Comparison of ENCODE assay signal across 16 cellular contexts in genomic region chr5:151101151-151101550, GRCh38. TPM values are rescaled to one million over a fixed set of nuclear protein-coding genes. Genes with fewer than 3 reads are reported as not detected.
DNase-seq lines count a peak whose midpoint lies in the region; ATAC-seq, FAIRE-seq and TF ChIP-seq lines count a peak whose summit lies in the region.
"Had no signal": no experiment of that assay in that cellular context is flagged by ENCODE, and none has a peak within 500 bp of the region (broad histone marks: within the 10 kb centered on the region; RNA-seq: fewer than 3 reads in every experiment).

No MANE protein-coding gene starts in this region.

- TF ChIP-seq CTCF in K562 (IDR thresholded peaks at IDR 0.05 in 2 of 3, conservative IDR thresholded peaks at IDR 0.05 in 1 of 3; ENCODE audit: insufficient read depth in 2 of 3, low read depth in 1 of 3, low read length in 3 of 3) = no peak
- no peak for TF ChIP-seq CTCF in kidney (IDR thresholded peaks at IDR 0.05; ENCODE audit: borderline replicate concordance, extremely low read depth, insufficient read depth)
- no peak for TF ChIP-seq CTCF in dorsolateral prefrontal cortex (IDR thresholded peaks at IDR 0.05 in 54 of 56, conservative IDR thresholded peaks at IDR 0.05 in 2 of 56; ENCODE audit: low read depth in 1 of 56, partially characterized antibody in 56 of 56)

- H4K20me1 ChIP-seq in K562 (replicated peaks; ENCODE audit: control insufficient read depth, insufficient read depth, low read length) = no peaks in the 10 kb centered on the region

- 2% methylated on average over 9 of the region's 9 CpGs for WGBS in K562 (ENCODE audit: insufficient coverage, low coverage, missing lambda C conversion rate)

- peaks cover 35% of the 10 kb centered on the region for H3K4me1 Mint-ChIP-seq in activated CD4-positive, alpha-beta T cell treated with anti-CD3 and anti-CD28 coated beads for 36 hours

- no peak overlapping the region for H3K4me3 Mint-ChIP-seq in activated CD4-positive, alpha-beta T cell treated with anti-CD3 and anti-CD28 coated beads for 36 hours

- H3K9me3 ChIP-seq in K562 (replicated peaks; ENCODE audit: control insufficient read depth, insufficient read depth, low read depth, low read length) (no peaks in the 10 kb centered on the region), kidney (ENCODE audit: control insufficient read depth in 1 of 2, low read length in 2 of 2) (no peaks in the 10 kb centered on the region), skeletal muscle tissue (ENCODE audit: control insufficient read depth in 3 of 3, low read length in 3 of 3) (no peaks in the 10 kb centered on the region)

- no TSS peak for BruUV-seq in K562 (replicated peaks; lab: Mats Ljungman, UMichigan)

- H2AFZ ChIP-seq in K562 (ENCODE audit: low read depth, low read length) = peak overlapping the region; percentile 67

- in situ Hi-C loops in K562 (cut with MboI) = no loop called here

- H3K9me1 ChIP-seq in K562 (ENCODE audit: control insufficient read depth, insufficient read depth, low read length) = no peaks in the 10 kb centered on the region

- TF ChIP-seq RAD21 in K562 (CRISPR knock-in tag; conservative IDR thresholded peaks at IDR 0.05 in 1 of 2, IDR thresholded peaks at IDR 0.05 in 1 of 2) = no peak

- ATAC-seq in K562 = peak; percentile 50
- ATAC-seq in activated CD4-positive, alpha-beta T cell treated with anti-CD3 and anti-CD28 coated beads for 36 hours = no peak

- no peak overlapping the region for H3K27ac Mint-ChIP-seq in activated CD4-positive, alpha-beta T cell treated with anti-CD3 and anti-CD28 coated beads for 36 hours

- no peaks in the 10 kb centered on the region for H3K9me3 Mint-ChIP-seq in activated CD4-positive, alpha-beta T cell treated with anti-CD3 and anti-CD28 coated beads for 36 hours (ENCODE audit: low read depth)

- peaks cover 42% of the 10 kb centered on the region for H3K36me3 Mint-ChIP-seq in activated CD4-positive, alpha-beta T cell treated with anti-CD3 and anti-CD28 coated beads for 36 hours (ENCODE audit: low read depth)

- H3K9ac ChIP-seq in K562 (ENCODE audit: insufficient read depth in 1 of 2, low read depth in 2 of 2, low read length in 2 of 2) (peak overlapping the region; percentile 24 to 61; a peak in 3 of 4 replicates), kidney (ENCODE audit: low read length in 2 of 2) (peak overlapping the region in 1 of 2 donors; percentile 36), skeletal muscle tissue (ENCODE audit: low read depth in 1 of 3, low read length in 3 of 3) (peak overlapping the region in 2 of 3 donors; percentile 33 to 38)

- POLR2A ChIA-PET in K562 (lab: Yijun Ruan, JAX) = interaction anchor here (1.1 to 1.8 kb wide), 2 partner anchors 11 to 15 kb away, joined by 5 to 7 read pairs; no protein-coding TSS in a partner anchor
- POLR2A ChIA-PET in activated CD4-positive, alpha-beta T cell treated with anti-CD3 and anti-CD28 coated beads for 36 hours (lab: Charles Lee) = no interaction called here

- CTCF ChIA-PET in K562 (lab: Yijun Ruan, JAX; ENCODE audit: low intra/inter-chr PET ratio) = no interaction called here
- CTCF ChIA-PET in activated CD4-positive, alpha-beta T cell treated with anti-CD3 and anti-CD28 coated beads for 36 hours (lab: Charles Lee) = interaction anchor here (1.2 kb wide), 1 partner anchor 15 kb away, joined by 3 read pairs; no protein-coding TSS in a partner anchor

- H3K36me3 ChIP-seq in K562 (ENCODE audit: control insufficient read depth, insufficient read depth, low read length) = no peaks in the 10 kb centered on the region
- peaks cover 6 to 13% of the 10 kb centered on the region in 2 donors for H3K36me3 ChIP-seq in kidney (ENCODE audit: control insufficient read depth in 1 of 2, insufficient read depth in 2 of 2, low read length in 2 of 2)
- H3K36me3 ChIP-seq in skeletal muscle tissue (ENCODE audit: control insufficient read depth in 3 of 3, insufficient read depth in 3 of 3, low read length in 3 of 3) = peaks cover 21 to 46% (median 36%) of the 10 kb centered on the region in 3 donors

- intact Hi-C loops in K562 (cut with micrococcal nuclease) = no loop called here
- intact Hi-C loops in kidney (cut with DNase I) = loop anchor here (5.0 kb wide), 1 partner anchor 39 kb away; no protein-coding TSS in a partner anchor
- intact Hi-C loops in activated CD4-positive, alpha-beta T cell treated with anti-CD3 and anti-CD28 coated beads for 36 hours (cut with DNase I, micrococcal nuclease) = no loop called here
- intact Hi-C loops in dorsolateral prefrontal cortex (cut with DNase I) = no loop called here

- FAIRE-seq in K562 (lab: Jason Lieb, UNC) = no peak
- FAIRE-seq in kidney (lab: Jason Lieb, UNC) = no peak
- FAIRE-seq: keratinocyte, RCC 7860 had no signal

- peak overlapping the region; percentile 68 for H3K4me2 ChIP-seq in K562 (ENCODE audit: insufficient read depth, low read length)

- peak overlapping the region; percentile 68; the same call in 2 of the 3 replicates for H3K27ac ChIP-seq in K562 (ENCODE audit: extremely low read depth, low read depth, low read length)
- peak overlapping the region; percentile 37 to 74 for H3K27ac ChIP-seq in kidney (ENCODE audit: low read depth in 2 of 2, low read length in 2 of 2)
- peak overlapping the region; percentile 32 for H3K27ac ChIP-seq in skeletal muscle tissue (ENCODE audit: low read depth, low read length)
- H3K27ac ChIP-seq in dorsolateral prefrontal cortex = no peak overlapping the region

- peak; percentile 75 for DNase-seq in OCI-M1 (lab: John Stamatoyannopoulos, UW)
- peak; percentile 66 to 78 (median 74) for DNase-seq in K562 (ENCODE audit: extremely low read depth in 1 of 4, low spot score in 3 of 4)
- DNase-seq in kidney = no peak
- DNase-seq in NCI-H345 treated with DMSO at 0.1 percent for 48 hours (lab: John Stamatoyannopoulos, UW; ENCODE audit: unreplicated experiment) = no peak
- no peak for DNase-seq in EL
- no peak for DNase-seq in activated CD4-positive, alpha-beta T cell treated with anti-CD3 and anti-CD28 coated beads for 36 hours
- DNase-seq in dorsolateral prefrontal cortex = no peak
- DNase-seq: activated CD4-positive, CD25-positive, alpha-beta regulatory T cell; cerebellar nuclear complex; DMS153; NCI-H187 treated with DMSO at 0.1 percent for 48 hours; NCI-H526 treated with DMSO at 0.1 percent for 48 hours; stimulated activated CD4-positive, alpha-beta T cell treated with anti-CD3 and anti-CD28 coated beads, Interleukin-2, amount 100 ng/mL, for 48 hours had no signal

- no peaks in the 10 kb centered on the region for H3K27me3 ChIP-seq in K562 (ENCODE audit: control insufficient read depth in 2 of 2, insufficient read depth in 2 of 2, low read length in 2 of 2)
- no peaks in the 10 kb centered on the region for H3K27me3 ChIP-seq in skeletal muscle tissue (ENCODE audit: control insufficient read depth in 3 of 3, insufficient read depth in 3 of 3, low read length in 3 of 3)
- H3K27me3 ChIP-seq in dorsolateral prefrontal cortex = no peaks in the 10 kb centered on the region

- no peaks in the 10 kb centered on the region for H3K27me3 Mint-ChIP-seq in activated CD4-positive, alpha-beta T cell treated with anti-CD3 and anti-CD28 coated beads for 36 hours

- H3K4me3 ChIP-seq in K562 (no peak overlapping the region), kidney (ENCODE audit: low read length in 2 of 2) (no peak overlapping the region), skeletal muscle tissue (ENCODE audit: low read length in 3 of 3) (no peak overlapping the region), dorsolateral prefrontal cortex (no peak overlapping the region)

- no peak for TF ChIP-seq EP300 in K562 (IDR thresholded peaks at IDR 0.05; ENCODE audit: low read length)

- no peaks in the 10 kb centered on the region for H3K79me2 ChIP-seq in K562 (ENCODE audit: control insufficient read depth, insufficient read depth, low read length)

- no peak for TF ChIP-seq POLR2A in K562 (conservative IDR thresholded peaks at IDR 0.05)

- H3K4me1 ChIP-seq in K562 (replicated peaks in 1 of 2; ENCODE audit: control insufficient read depth in 2 of 2, insufficient read depth in 2 of 2, low read length in 2 of 2) (peaks cover 34 to 51% of the 10 kb centered on the region in 2 experiments), kidney (ENCODE audit: control insufficient read depth in 1 of 2, insufficient read depth in 1 of 2, low read depth in 1 of 2, low read length in 2 of 2) (peaks cover 21 to 36% of the 10 kb centered on the region in 2 donors), skeletal muscle tissue (ENCODE audit: control insufficient read depth in 3 of 3, insufficient read depth in 3 of 3, low read length in 3 of 3) (peaks cover 38 to 58% (median 50%) of the 10 kb centered on the region in 3 donors)

RNA-seq across cellular contexts. Expression of gene TNIP1, which starts 20.3 kb away (rescaled TPM):
- total RNA-seq in K562 (2011; cell fraction: chromatin; rRNA removed; ENCODE audit: low replicate concordance) = 107 and 139 TPM in 2 replicates
- 57.9 and 62.4 TPM in 2 replicates for total RNA-seq in K562 (2011; cell fraction: nucleolus; rRNA removed)
- 79.0 and 111 TPM in 2 replicates for total RNA-seq in K562 (2011; cell fraction: nucleoplasm; rRNA removed)
- total RNA-seq in K562 (2014; rRNA removed) (40.5 and 41.2 TPM in 2 replicates), K562 (2014; rRNA removed; fragmentation: Illumina TruSeq; extraction: Trizol) (13.9 and 18.4 TPM in 2 replicates), K562 (2015; rRNA removed; fragmentation: Illumina TruSeq; extraction: Trizol) (24.1 and 24.5 TPM in 2 replicates), K562 (2021) (41.0 and 42.6 TPM in 2 replicates), kidney (132 TPM), skeletal muscle tissue (42.8 TPM), dorsolateral prefrontal cortex (10 to 100 TPM; 39.3 to 76.8 (median 57.4) TPM)
- polyA plus RNA-seq in K562 (2011; rRNA removed) (26.9 and 35.4 TPM in 2 replicates), K562 (2014; fragmentation: Illumina TruSeq; extraction: Trizol) (25.3 and 26.4 TPM in 2 replicates), K562 (2014; fragmentation: Nextera tagmentation; extraction: Ambion mirVana) (under 1 TPM; 0.46 to 0.99 TPM), K562 (2014; rRNA removed) (24.6 and 33.5 TPM in 2 replicates), kidney (ENCODE audit: insufficient read depth, low read depth, low replicate concordance) (109 TPM)
- polyA plus RNA-seq in K562 (2011; cell fraction: cytosol; rRNA removed) = 23.2 and 26.3 TPM in 2 replicates
- polyA plus RNA-seq in K562 (2011; cell fraction: nucleus; rRNA removed) = 43.5 and 44.0 TPM in 2 replicates
- 37.0 and 57.9 TPM in 2 replicates for polyA plus RNA-seq in K562 (2012)
- polyA minus RNA-seq in K562 (2011; rRNA and poly(A)+ RNA removed) = 50.2 and 55.3 TPM in 2 replicates
- 31.5 and 54.0 TPM in 2 replicates for polyA minus RNA-seq in K562 (2011; cell fraction: cytosol; rRNA and poly(A)+ RNA removed)
- 33.0 and 56.4 TPM in 2 replicates for polyA minus RNA-seq in K562 (2011; cell fraction: nucleus; rRNA and poly(A)+ RNA removed)
- 100 to 1,000 TPM; 351 to 408 TPM for total RNA-seq in activated CD4-positive, alpha-beta T cell treated with anti-CD3 and anti-CD28 coated beads for 36 hours

RNA-seq across cellular contexts. Expression of gene ANXA6, which starts 56.4 kb away (rescaled TPM):
- 14.4 and 15.9 TPM in 2 replicates for total RNA-seq in K562 (2011; cell fraction: chromatin; rRNA removed; ENCODE audit: low replicate concordance)
- 6.0 and 8.9 TPM in 2 replicates for total RNA-seq in K562 (2011; cell fraction: nucleolus; rRNA removed)
- 11.6 and 11.7 TPM in 2 replicates for total RNA-seq in K562 (2011; cell fraction: nucleoplasm; rRNA removed)
- total RNA-seq in K562 (2014; rRNA removed) = 8.1 and 11.8 TPM in 2 replicates
- total RNA-seq in K562 (2014; rRNA removed; fragmentation: Illumina TruSeq; extraction: Trizol) = 7.8 and 9.6 TPM in 2 replicates
- 12.0 and 13.2 TPM in 2 replicates for total RNA-seq in K562 (2015; rRNA removed; fragmentation: Illumina TruSeq; extraction: Trizol)
- total RNA-seq in K562 (2021) = 11.6 and 12.0 TPM in 2 replicates
- polyA plus RNA-seq in K562 (2011; rRNA removed) = 8.1 and 27.2 TPM in 2 replicates
- 7.1 and 33.5 TPM in 2 replicates for polyA plus RNA-seq in K562 (2011; cell fraction: cytosol; rRNA removed)
- polyA plus RNA-seq in K562 (2011; cell fraction: nucleus; rRNA removed) = 5.0 and 18.8 TPM in 2 replicates
- polyA plus RNA-seq in K562 (2012) = 13.5 and 16.9 TPM in 2 replicates
- polyA plus RNA-seq in K562 (2014; fragmentation: Illumina TruSeq; extraction: Trizol) = 10.1 and 10.4 TPM in 2 replicates
- 1 to 10 TPM in 1 of 2 experiments, under 1 TPM in 1; 0.70 to 1.9 TPM for polyA plus RNA-seq in K562 (2014; fragmentation: Nextera tagmentation; extraction: Ambion mirVana)
- 8.3 and 8.8 TPM in 2 replicates for polyA plus RNA-seq in K562 (2014; rRNA removed)
- polyA minus RNA-seq in K562 (2011; rRNA and poly(A)+ RNA removed) = 11.3 and 36.0 TPM in 2 replicates
- polyA minus RNA-seq in K562 (2011; cell fraction: cytosol; rRNA and poly(A)+ RNA removed) = 5.2 and 14.0 TPM in 2 replicates
- polyA minus RNA-seq in K562 (2011; cell fraction: nucleus; rRNA and poly(A)+ RNA removed) = 6.1 and 27.3 TPM in 2 replicates
- 107 TPM for total RNA-seq in kidney
- 183 TPM for polyA plus RNA-seq in kidney (ENCODE audit: insufficient read depth, low read depth, low replicate concordance)
- 361 TPM for total RNA-seq in skeletal muscle tissue
- 100 to 1,000 TPM; 322 to 332 TPM for total RNA-seq in activated CD4-positive, alpha-beta T cell treated with anti-CD3 and anti-CD28 coated beads for 36 hours
- total RNA-seq in dorsolateral prefrontal cortex = 100 to 1,000 TPM in 119 of 120 experiments, 10 to 100 TPM in 1; 98.9 to 428 (median 291) TPM

Comparison
In these comparisons a context has a peak if more than half of its experiments do, and no peak if none do; other contexts are left out.
1. DNase-seq: peak in OCI-M1 (single experiment) and K562 (4 of 4); none in kidney (single experiment), NCI-H345 treated with DMSO at 0.1 percent for 48 hours (single experiment), EL (single experiment), activated CD4-positive, alpha-beta T cell treated with anti-CD3 and anti-CD28 coated beads for 36 hours (single experiment) and dorsolateral prefrontal cortex (0 of 10).
2. H3K27ac ChIP-seq: peak in K562 (single experiment), kidney (2 of 2) and skeletal muscle tissue (single experiment); none in dorsolateral prefrontal cortex (0 of 59).